In the genomic region with DNA sequence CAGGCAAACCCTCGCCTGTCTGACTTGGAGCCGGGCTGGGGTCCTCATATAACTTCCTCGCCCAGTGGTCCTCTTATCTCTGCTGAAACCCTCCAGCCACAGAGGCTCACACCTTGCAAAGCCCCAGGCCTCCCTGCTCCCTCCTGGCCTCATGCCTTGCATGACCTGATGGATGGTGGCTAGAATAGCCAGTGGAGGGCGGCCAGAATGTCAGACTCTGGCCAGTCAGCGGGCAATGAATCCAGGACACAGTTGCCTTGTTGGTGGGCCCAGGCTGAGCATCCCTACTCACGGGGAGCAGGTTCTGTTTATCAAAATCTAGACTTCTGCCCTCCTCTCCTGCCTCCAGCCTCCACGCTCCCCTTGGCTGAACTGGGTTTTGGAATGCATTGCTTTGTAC, we compare ENCODE assay signal across 31 cellular contexts.
"Had no signal": no experiment of that assay in that cellular context is flagged by ENCODE, and none has a peak within 500 bp of the region (broad histone marks: within the 10 kb centered on the region; RNA-seq: fewer than 3 reads in every experiment).

No MANE protein-coding gene starts in this region.

- H2AFZ ChIP-seq: neural progenitor cell, parathyroid adenoma had no signal

- H3K4me2 ChIP-seq: neural progenitor cell had no signal

- H3K27ac ChIP-seq: neural progenitor cell, neutrophil, ovary, parathyroid adenoma, psoas muscle, sigmoid colon, suprapubic skin, testis, tibial artery, transverse colon, upper lobe of right lung, uterus had no signal

- H3K36me3 Mint-ChIP-seq: naive B cell; naive thymus-derived CD8-positive, alpha-beta T cell; natural killer cell treated with Interleukin-12 subunit alpha and Interleukin-12 subunit beta and Interleukin-15 and Interleukin-18, amount 100 ng/mL, for 72 hours; neural progenitor cell; stimulated activated memory B cell treated with anti-CD40 and anti-IgM and Interleukin-4, amounts not matched to agents 10 μg/mL and 1 μg/mL and 100 μg/mL, for 72 hours; type B pancreatic cell had no signal

- H3K79me2 ChIP-seq: parathyroid adenoma had no signal

- ATAC-seq: naive thymus-derived CD8-positive, alpha-beta T cell; natural killer cell treated with Interleukin-12 subunit alpha and Interleukin-12 subunit beta and Interleukin-15 and Interleukin-18, amount 100 ng/mL, for 72 hours; psoas muscle; right cardiac atrium; stimulated activated memory B cell treated with anti-CD40 and anti-IgM and Interleukin-4, amounts not matched to agents 10 μg/mL and 1 μg/mL and 100 μg/mL, for 72 hours; stimulated activated naive CD8-positive, alpha-beta T cell treated with anti-CD3 and anti-CD28 coated beads, Interleukin-15, amount 100 ng/mL, for 72 hours; stimulated activated naive CD8-positive, alpha-beta T cell treated with anti-CD3 and anti-CD28 coated beads, Interleukin-15, Interleukin-2, amounts not matched to agents 100 U/mL and 50 U/mL, for 24 hours; upper lobe of right lung had no signal

- DNase-seq: naive B cell; naive thymus-derived CD8-positive, alpha-beta T cell; nucleus accumbens; ovary; psoas muscle; right cardiac atrium; right lobe of liver; sigmoid colon; small intestine; stimulated activated CD4-positive, alpha-beta T cell treated with anti-CD3 and anti-CD28 coated beads, Interleukin-12 subunit alpha, Interleukin-12 subunit beta, amount 100 ng/mL, for 4 hours; stimulated activated CD4-positive, alpha-beta T cell treated with anti-CD3 and anti-CD28 coated beads, Interleukin-1b, Interleukin-23, amount 100 ng/mL, for 48 hours; stimulated activated CD4-positive, alpha-beta T cell treated with anti-CD3 and anti-CD28 coated beads, Interleukin-4, amount 100 ng/mL, for 1 hour; stimulated activated CD4-positive, alpha-beta T cell treated with anti-CD3 and anti-CD28 coated beads, Interleukin-4, amount 100 ng/mL, for 4 hours; stimulated activated CD8-positive, alpha-beta memory T cell treated with anti-CD3 and anti-CD28 coated beads, Interleukin-4, amount 100 ng/mL, for 48 hours; stimulated activated naive CD4-positive, alpha-beta T cell; stimulated activated naive CD8-positive, alpha-beta T cell treated with anti-CD3 and anti-CD28 coated beads, Interleukin-15, amount 100 ng/mL, for 72 hours; stimulated activated naive CD8-positive, alpha-beta T cell treated with anti-CD3 and anti-CD28 coated beads, Interleukin-15, Interleukin-2, amounts not matched to agents 100 U/mL and 50 U/mL, for 24 hours; substantia nigra; testis; tibial artery; transverse colon; upper lobe of right lung; uterus had no signal

- H3K4me1 Mint-ChIP-seq: naive thymus-derived CD8-positive, alpha-beta T cell; stimulated activated naive CD8-positive, alpha-beta T cell treated with anti-CD3 and anti-CD28 coated beads, Interleukin-15, amount 100 ng/mL, for 72 hours had no signal

- H3K9me3 ChIP-seq: neutrophil, ovary, right lobe of liver, suprapubic skin, testis, transverse colon, upper lobe of right lung, uterus had no signal

- H3K4me3 Mint-ChIP-seq: naive B cell; naive thymus-derived CD8-positive, alpha-beta T cell; natural killer cell treated with Interleukin-12 subunit alpha and Interleukin-12 subunit beta and Interleukin-15 and Interleukin-18, amount 100 ng/mL, for 72 hours; neural progenitor cell; stimulated activated memory B cell treated with anti-CD40 and anti-IgM and Interleukin-4, amounts not matched to agents 10 μg/mL and 1 μg/mL and 100 μg/mL, for 72 hours; stimulated activated naive CD8-positive, alpha-beta T cell treated with anti-CD3 and anti-CD28 coated beads, Interleukin-15, amount 100 ng/mL, for 72 hours; type B pancreatic cell had no signal

- H3K9me3 Mint-ChIP-seq: naive thymus-derived CD8-positive, alpha-beta T cell; natural killer cell treated with Interleukin-12 subunit alpha and Interleukin-12 subunit beta and Interleukin-15 and Interleukin-18, amount 100 ng/mL, for 72 hours had no signal

- H3K4me1 ChIP-seq: parathyroid adenoma, psoas muscle, sigmoid colon, tibial artery, transverse colon, upper lobe of right lung, uterus had no signal

- H3K27ac Mint-ChIP-seq: natural killer cell treated with Interleukin-12 subunit alpha and Interleukin-12 subunit beta and Interleukin-15 and Interleukin-18, amount 100 ng/mL, for 72 hours; progenitor cell of endocrine pancreas; stimulated activated memory B cell treated with anti-CD40 and anti-IgM and Interleukin-4, amounts not matched to agents 10 μg/mL and 1 μg/mL and 100 μg/mL, for 72 hours; stimulated activated naive CD8-positive, alpha-beta T cell treated with anti-CD3 and anti-CD28 coated beads, Interleukin-15, amount 100 ng/mL, for 72 hours; type B pancreatic cell had no signal

- H3K4me3 ChIP-seq: neural progenitor cell, ovary, psoas muscle, right lobe of liver, sigmoid colon, suprapubic skin, testis, tibial artery, transverse colon, upper lobe of right lung, uterus had no signal

- FAIRE-seq: small intestine had no signal

- H3K36me3 ChIP-seq: neural progenitor cell, neutrophil, ovary, right lobe of liver, sigmoid colon, suprapubic skin, tibial artery, transverse colon, upper lobe of right lung, uterus had no signal

- H3K27me3 Mint-ChIP-seq: naive thymus-derived CD8-positive, alpha-beta T cell; natural killer cell treated with Interleukin-12 subunit alpha and Interleukin-12 subunit beta and Interleukin-15 and Interleukin-18, amount 100 ng/mL, for 72 hours; stimulated activated naive CD8-positive, alpha-beta T cell treated with anti-CD3 and anti-CD28 coated beads, Interleukin-15, amount 100 ng/mL, for 72 hours had no signal

- H3K27me3 ChIP-seq: neural progenitor cell, neutrophil, ovary, right lobe of liver, sigmoid colon, suprapubic skin, testis, tibial artery, transverse colon, upper lobe of right lung, uterus had no signal
